ENCODE assay signal across 1 cellular context in the genomic region with DNA sequence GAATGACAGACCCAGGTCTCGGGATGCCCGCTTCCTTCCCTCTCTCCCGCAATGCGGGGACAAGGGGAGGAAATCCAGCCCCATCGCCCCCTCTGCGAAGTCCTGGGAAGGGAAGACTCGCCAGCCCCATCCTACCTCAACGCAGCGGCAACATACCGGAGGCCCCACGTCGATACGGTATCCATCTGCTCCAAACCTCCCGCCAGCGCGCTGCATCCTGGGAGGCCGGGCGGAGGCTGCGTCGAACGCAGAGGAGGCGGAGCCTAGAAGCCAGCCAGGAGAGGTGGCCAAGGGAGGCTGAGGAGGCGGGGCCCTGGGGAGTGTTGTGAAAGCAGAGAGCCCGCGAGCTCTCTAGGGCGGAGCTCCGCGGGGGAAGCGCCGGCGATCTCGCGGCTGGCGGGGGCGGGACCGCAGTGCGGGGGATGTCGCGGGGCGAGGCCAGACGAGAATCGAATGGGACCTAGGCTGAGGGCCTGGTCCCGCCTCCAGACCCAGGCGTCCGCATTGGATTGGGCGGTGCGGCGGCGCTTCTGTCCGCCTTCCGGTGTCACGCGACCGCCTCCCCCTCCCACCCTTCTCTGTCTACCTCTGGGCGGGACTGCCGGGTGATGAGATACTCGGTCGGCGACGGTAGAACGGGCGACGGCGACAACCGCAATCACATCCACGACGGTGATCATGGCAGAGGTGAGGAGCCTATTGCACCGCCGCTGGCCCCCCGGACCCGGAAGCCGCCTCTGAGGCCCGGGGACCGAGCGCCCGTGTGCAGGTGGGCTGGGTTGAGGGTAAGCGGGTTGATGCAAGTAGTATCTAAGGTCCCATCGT.
TF ChIP-seq lines count a peak whose summit lies in the region.

A gene (minus strand): TSS at position 219 of the 825 bp plus-strand sequence. CDS start 7,559 bp downstream, outside the sequence.
A gene (plus strand): TSS at position 571 of the 825 bp plus-strand sequence. CDS start 108 bp downstream, at position 679.

TF ChIP-seq in WTC11, 78 proteins besides CTCF, POLR2A, EP300 and RAD21 (continued from another document):
- TF ChIP-seq MXD4 (CRISPR knock-in tag; IDR thresholded peaks at IDR 0.05; ENCODE audit: borderline replicate concordance) (no peak), ATF1 (CRISPR knock-in tag; IDR thresholded peaks at IDR 0.05) (no peak), SOX15 (CRISPR knock-in tag; IDR thresholded peaks at IDR 0.05) (no peak), SP1 (CRISPR knock-in tag; conservative IDR thresholded peaks at IDR 0.05) (peak; percentile 51; the same call in 1 of the 2 replicates), TEAD1 (CRISPR knock-in tag; IDR thresholded peaks at IDR 0.05) (no peak), CREM (CRISPR knock-in tag; IDR thresholded peaks at IDR 0.05) (0 out of 2 replicates have a peak, but pooled peaks have one; percentile 31), NR1H2 (CRISPR knock-in tag; IDR thresholded peaks at IDR 0.05) (no peak), ZNF121 (CRISPR knock-in tag; IDR thresholded peaks at IDR 0.05) (no peak), NFATC4 (CRISPR knock-in tag; IDR thresholded peaks at IDR 0.05) (no peak), ELF4 (CRISPR knock-in tag; IDR thresholded peaks at IDR 0.05; ENCODE audit: low read depth) (no peak), JAZF1 (CRISPR knock-in tag; IDR thresholded peaks at IDR 0.05) (no peak)
- TF ChIP-seq, protein P1, sequence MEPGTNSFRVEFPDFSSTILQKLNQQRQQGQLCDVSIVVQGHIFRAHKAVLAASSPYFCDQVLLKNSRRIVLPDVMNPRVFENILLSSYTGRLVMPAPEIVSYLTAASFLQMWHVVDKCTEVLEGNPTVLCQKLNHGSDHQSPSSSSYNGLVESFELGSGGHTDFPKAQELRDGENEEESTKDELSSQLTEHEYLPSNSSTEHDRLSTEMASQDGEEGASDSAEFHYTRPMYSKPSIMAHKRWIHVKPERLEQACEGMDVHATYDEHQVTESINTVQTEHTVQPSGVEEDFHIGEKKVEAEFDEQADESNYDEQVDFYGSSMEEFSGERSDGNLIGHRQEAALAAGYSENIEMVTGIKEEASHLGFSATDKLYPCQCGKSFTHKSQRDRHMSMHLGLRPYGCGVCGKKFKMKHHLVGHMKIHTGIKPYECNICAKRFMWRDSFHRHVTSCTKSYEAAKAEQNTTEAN (CRISPR knock-in tag; IDR thresholded peaks at IDR 0.05) = no peak
- TF ChIP-seq, protein P2, sequence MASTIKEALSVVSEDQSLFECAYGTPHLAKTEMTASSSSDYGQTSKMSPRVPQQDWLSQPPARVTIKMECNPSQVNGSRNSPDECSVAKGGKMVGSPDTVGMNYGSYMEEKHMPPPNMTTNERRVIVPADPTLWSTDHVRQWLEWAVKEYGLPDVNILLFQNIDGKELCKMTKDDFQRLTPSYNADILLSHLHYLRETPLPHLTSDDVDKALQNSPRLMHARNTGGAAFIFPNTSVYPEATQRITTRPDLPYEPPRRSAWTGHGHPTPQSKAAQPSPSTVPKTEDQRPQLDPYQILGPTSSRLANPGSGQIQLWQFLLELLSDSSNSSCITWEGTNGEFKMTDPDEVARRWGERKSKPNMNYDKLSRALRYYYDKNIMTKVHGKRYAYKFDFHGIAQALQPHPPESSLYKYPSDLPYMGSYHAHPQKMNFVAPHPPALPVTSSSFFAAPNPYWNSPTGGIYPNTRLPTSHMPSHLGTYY (CRISPR knock-in tag; IDR thresholded peaks at IDR 0.05) = no peak
- TF ChIP-seq, protein P3, sequence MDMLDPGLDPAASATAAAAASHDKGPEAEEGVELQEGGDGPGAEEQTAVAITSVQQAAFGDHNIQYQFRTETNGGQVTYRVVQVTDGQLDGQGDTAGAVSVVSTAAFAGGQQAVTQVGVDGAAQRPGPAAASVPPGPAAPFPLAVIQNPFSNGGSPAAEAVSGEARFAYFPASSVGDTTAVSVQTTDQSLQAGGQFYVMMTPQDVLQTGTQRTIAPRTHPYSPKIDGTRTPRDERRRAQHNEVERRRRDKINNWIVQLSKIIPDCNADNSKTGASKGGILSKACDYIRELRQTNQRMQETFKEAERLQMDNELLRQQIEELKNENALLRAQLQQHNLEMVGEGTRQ (CRISPR knock-in tag; IDR thresholded peaks at IDR 0.05) = peak; percentile 73
- TF ChIP-seq, protein P4, sequence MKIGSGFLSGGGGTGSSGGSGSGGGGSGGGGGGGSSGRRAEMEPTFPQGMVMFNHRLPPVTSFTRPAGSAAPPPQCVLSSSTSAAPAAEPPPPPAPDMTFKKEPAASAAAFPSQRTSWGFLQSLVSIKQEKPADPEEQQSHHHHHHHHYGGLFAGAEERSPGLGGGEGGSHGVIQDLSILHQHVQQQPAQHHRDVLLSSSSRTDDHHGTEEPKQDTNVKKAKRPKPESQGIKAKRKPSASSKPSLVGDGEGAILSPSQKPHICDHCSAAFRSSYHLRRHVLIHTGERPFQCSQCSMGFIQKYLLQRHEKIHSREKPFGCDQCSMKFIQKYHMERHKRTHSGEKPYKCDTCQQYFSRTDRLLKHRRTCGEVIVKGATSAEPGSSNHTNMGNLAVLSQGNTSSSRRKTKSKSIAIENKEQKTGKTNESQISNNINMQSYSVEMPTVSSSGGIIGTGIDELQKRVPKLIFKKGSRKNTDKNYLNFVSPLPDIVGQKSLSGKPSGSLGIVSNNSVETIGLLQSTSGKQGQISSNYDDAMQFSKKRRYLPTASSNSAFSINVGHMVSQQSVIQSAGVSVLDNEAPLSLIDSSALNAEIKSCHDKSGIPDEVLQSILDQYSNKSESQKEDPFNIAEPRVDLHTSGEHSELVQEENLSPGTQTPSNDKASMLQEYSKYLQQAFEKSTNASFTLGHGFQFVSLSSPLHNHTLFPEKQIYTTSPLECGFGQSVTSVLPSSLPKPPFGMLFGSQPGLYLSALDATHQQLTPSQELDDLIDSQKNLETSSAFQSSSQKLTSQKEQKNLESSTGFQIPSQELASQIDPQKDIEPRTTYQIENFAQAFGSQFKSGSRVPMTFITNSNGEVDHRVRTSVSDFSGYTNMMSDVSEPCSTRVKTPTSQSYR (CRISPR knock-in tag; IDR thresholded peaks at IDR 0.05) = no peak
- TF ChIP-seq, protein P5, sequence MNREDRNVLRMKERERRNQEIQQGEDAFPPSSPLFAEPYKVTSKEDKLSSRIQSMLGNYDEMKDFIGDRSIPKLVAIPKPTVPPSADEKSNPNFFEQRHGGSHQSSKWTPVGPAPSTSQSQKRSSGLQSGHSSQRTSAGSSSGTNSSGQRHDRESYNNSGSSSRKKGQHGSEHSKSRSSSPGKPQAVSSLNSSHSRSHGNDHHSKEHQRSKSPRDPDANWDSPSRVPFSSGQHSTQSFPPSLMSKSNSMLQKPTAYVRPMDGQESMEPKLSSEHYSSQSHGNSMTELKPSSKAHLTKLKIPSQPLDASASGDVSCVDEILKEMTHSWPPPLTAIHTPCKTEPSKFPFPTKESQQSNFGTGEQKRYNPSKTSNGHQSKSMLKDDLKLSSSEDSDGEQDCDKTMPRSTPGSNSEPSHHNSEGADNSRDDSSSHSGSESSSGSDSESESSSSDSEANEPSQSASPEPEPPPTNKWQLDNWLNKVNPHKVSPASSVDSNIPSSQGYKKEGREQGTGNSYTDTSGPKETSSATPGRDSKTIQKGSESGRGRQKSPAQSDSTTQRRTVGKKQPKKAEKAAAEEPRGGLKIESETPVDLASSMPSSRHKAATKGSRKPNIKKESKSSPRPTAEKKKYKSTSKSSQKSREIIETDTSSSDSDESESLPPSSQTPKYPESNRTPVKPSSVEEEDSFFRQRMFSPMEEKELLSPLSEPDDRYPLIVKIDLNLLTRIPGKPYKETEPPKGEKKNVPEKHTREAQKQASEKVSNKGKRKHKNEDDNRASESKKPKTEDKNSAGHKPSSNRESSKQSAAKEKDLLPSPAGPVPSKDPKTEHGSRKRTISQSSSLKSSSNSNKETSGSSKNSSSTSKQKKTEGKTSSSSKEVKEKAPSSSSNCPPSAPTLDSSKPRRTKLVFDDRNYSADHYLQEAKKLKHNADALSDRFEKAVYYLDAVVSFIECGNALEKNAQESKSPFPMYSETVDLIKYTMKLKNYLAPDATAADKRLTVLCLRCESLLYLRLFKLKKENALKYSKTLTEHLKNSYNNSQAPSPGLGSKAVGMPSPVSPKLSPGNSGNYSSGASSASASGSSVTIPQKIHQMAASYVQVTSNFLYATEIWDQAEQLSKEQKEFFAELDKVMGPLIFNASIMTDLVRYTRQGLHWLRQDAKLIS (CRISPR knock-in tag; IDR thresholded peaks at IDR 0.05; ENCODE audit: borderline replicate concordance) = no peak
- TF ChIP-seq, protein P6, sequence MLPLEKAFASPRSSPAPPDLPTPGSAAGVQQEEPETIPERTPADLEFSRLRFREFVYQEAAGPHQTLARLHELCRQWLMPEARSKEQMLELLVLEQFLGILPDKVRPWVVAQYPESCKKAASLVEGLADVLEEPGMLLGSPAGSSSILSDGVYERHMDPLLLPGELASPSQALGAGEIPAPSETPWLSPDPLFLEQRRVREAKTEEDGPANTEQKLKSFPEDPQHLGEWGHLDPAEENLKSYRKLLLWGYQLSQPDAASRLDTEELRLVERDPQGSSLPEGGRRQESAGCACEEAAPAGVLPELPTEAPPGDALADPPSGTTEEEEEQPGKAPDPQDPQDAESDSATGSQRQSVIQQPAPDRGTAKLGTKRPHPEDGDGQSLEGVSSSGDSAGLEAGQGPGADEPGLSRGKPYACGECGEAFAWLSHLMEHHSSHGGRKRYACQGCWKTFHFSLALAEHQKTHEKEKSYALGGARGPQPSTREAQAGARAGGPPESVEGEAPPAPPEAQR (CRISPR knock-in tag; IDR thresholded peaks at IDR 0.05) = no peak
- TF ChIP-seq, protein P7, sequence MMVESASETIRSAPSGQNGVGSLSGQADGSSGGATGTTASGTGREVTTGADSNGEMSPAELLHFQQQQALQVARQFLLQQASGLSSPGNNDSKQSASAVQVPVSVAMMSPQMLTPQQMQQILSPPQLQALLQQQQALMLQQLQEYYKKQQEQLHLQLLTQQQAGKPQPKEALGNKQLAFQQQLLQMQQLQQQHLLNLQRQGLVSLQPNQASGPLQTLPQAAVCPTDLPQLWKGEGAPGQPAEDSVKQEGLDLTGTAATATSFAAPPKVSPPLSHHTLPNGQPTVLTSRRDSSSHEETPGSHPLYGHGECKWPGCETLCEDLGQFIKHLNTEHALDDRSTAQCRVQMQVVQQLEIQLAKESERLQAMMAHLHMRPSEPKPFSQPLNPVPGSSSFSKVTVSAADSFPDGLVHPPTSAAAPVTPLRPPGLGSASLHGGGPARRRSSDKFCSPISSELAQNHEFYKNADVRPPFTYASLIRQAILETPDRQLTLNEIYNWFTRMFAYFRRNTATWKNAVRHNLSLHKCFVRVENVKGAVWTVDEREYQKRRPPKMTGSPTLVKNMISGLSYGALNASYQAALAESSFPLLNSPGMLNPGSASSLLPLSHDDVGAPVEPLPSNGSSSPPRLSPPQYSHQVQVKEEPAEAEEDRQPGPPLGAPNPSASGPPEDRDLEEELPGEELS (CRISPR knock-in tag; IDR thresholded peaks at IDR 0.05) = no peak
